In genomic region chr5:34660444-34660843, GRCh38 we compare ENCODE assay signal across 14 cellular contexts. TPM values are rescaled to one million over a fixed set of nuclear protein-coding genes. Genes with fewer than 3 reads are reported as not detected.
DNase-seq lines count a peak whose midpoint lies in the region; ATAC-seq and TF ChIP-seq lines count a peak whose summit lies in the region.
"Had no signal": no experiment of that assay in that cellular context is flagged by ENCODE, and none has a peak within 500 bp of the region (broad histone marks: within the 10 kb centered on the region; RNA-seq: fewer than 3 reads in every experiment).

No MANE protein-coding gene starts in this region.

- H3K9me3 ChIP-seq in psoas muscle = no peaks in the 10 kb centered on the region
- H3K9me3 ChIP-seq: BE2C, lower lobe of right lung had no signal

- H3K27me3 ChIP-seq in psoas muscle (ENCODE audit: insufficient read depth in 3 of 3, low read length in 2 of 3) = peaks cover 0 to 49% (median 5%) of the 10 kb centered on the region in 3 donors

- no peak for TF ChIP-seq CTCF in psoas muscle (IDR thresholded peaks at IDR 0.05)

- WGBS in psoas muscle, 3 donors = 95 to 97% (median 97%) methylated on average over 4 of the region's 4 CpGs

- no peaks in the 10 kb centered on the region for H3K36me3 ChIP-seq in psoas muscle (ENCODE audit: insufficient read depth in 1 of 2, low read depth in 1 of 2)
- H3K36me3 ChIP-seq: BE2C, lower lobe of right lung had no signal

- no peak overlapping the region for H3K27ac ChIP-seq in psoas muscle
- H3K27ac ChIP-seq: lower lobe of right lung had no signal

- peaks cover 4% of the 10 kb centered on the region for H3K4me1 ChIP-seq in psoas muscle
- H3K4me1 ChIP-seq: BE2C had no signal

- H3K4me3 ChIP-seq in psoas muscle = no peak overlapping the region
- H3K4me3 ChIP-seq: lower lobe of right lung had no signal

- in situ Hi-C loops in KBM-7 (cut with MboI; ENCODE audit: low pct_unique_long_range_greater_than_20kb, low sequenced_read_pairs) = no loop called here

- ATAC-seq in psoas muscle = no peak

- DNase-seq in AG08395 (ENCODE audit: low spot score) (peak; percentile 74), KBM-7 (peak; percentile 20), amniotic stem cell (lab: John Stamatoyannopoulos, UW) (peak; percentile 61), hepatic stellate cell (ENCODE audit: low spot score) (peak; percentile 32), SW480 (ENCODE audit: low spot score) (no peak), islet precursor cell (no peak), psoas muscle (no peak), H4 (ENCODE audit: low spot score) (no peak)
- DNase-seq: activated T-cell treated with anti-CD3 and anti-CD28 coated beads, Interleukin-2, amount 50 U/mL, for 48 hours; BE2C; caudate nucleus; GF-D8; GOT3; lower lobe of right lung had no signal

- intact Hi-C loops in psoas muscle (cut with DNase I) = no loop called here

RNA-seq across cellular contexts. Expression of gene RAI14, which starts 4.3 kb away (rescaled TPM):
- total RNA-seq in psoas muscle = 1 to 10 TPM; 1.9 to 4.3 (median 3.2) TPM
- 1 to 10 TPM in 1 of 3 donors, under 1 TPM in 2; 0.69 to 2.1 (median 0.91) TPM for polyA plus RNA-seq in psoas muscle
- total RNA-seq in H4 (2014; rRNA removed; shearing (Covaris generic)) = 22.8 and 27.5 TPM in 2 replicates

Comparison
In these comparisons a context has a peak if more than half of its experiments do, and no peak if none do; other contexts are left out.
1. DNase-seq: peak in AG08395 (single experiment), KBM-7 (single experiment), amniotic stem cell (single experiment) and hepatic stellate cell (single experiment); none in SW480 (single experiment), islet precursor cell (single experiment), psoas muscle (0 of 2) and H4 (single experiment).